8 cellular contexts compared by ENCODE assay signal in the genomic region with DNA sequence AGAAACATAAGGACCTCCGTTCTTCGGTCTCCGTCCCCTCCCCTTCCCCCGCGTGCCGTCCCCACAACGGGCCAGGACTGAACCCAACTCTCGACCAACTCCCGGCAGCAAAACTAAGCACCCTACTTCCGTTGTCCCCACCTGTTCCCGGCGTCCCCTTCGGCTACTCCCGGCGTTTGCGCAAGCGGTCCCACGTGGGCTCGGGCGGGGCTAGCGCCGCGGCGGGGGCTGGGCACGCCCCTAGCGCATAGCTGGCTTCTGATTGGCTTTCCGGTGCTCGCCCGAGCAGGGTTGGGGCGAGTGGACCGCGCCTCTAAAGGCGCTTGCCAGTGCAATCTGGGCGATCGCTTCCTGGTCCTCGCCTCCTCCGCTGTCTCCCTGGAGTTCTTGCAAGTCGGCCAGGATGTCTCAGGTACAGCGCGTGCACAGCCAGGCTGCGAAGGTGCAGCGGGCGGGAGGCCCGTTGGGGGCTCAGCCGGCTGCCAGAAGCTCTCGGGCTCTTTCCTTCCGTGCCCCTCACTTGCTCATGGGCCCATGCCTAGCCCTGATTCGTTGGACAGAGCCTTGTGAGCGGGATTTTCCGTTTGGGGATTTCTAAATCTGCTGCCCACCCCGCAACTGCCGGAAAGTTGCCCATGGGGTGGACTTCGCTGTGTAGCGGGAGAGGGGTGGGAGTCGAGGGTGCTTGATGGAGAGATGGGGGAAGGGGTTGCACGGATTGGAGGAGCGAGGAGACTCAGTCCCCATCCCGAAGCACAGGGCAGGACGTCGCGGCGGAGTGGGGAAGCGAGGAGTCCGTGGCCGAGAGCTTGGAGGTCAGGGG. TPM values are rescaled to one million over a fixed set of nuclear protein-coding genes. Genes with fewer than 3 reads are reported as not detected.
A peak's percentile ranks its signal among the peaks of the same experiment; 100 is the strongest.
DNase-seq lines count a peak whose midpoint lies in the region; ATAC-seq, FAIRE-seq and TF ChIP-seq lines count a peak whose summit lies in the region.

A gene (minus strand): TSS at position 186 of the 823 bp plus-strand sequence. CDS start 26,875 bp downstream, outside the sequence.
A gene (plus strand): TSS at position 329 of the 823 bp plus-strand sequence. CDS start 75 bp downstream, at position 404.

- no peaks in the 10 kb centered on the region for H3K27me3 ChIP-seq in ACC112 (ENCODE audit: insufficient read depth, low read length)
- no peaks in the 10 kb centered on the region for H3K27me3 ChIP-seq in bronchial epithelial cell (ENCODE audit: control insufficient read depth, insufficient read depth, low read length)
- H3K27me3 ChIP-seq in smooth muscle cell (ENCODE audit: low read depth), result no peaks in the 10 kb centered on the region

- H3K79me2 ChIP-seq in ACC112 (ENCODE audit: control insufficient read depth, insufficient read depth, low read length, unreplicated experiment) (peaks cover 38% of the 10 kb centered on the region), smooth muscle cell (ENCODE audit: low read depth) (peaks cover 34% of the 10 kb centered on the region)

- H3K36me3 ChIP-seq in ACC112 (ENCODE audit: insufficient read depth, low read length) (peaks cover 23% of the 10 kb centered on the region), bronchial epithelial cell (ENCODE audit: control insufficient read depth, insufficient read depth, low read length) (peaks cover 10% of the 10 kb centered on the region), smooth muscle cell (ENCODE audit: low read depth) (peaks cover 6% of the 10 kb centered on the region)

- peak within 1 kb of the TSS; percentile 88 for H3K4me3 ChIP-seq in ACC112 (ENCODE audit: low read depth, low read length)
- H3K4me3 ChIP-seq in WI38 (ENCODE audit: low read depth, low read length), result peak within 1 kb of the TSS; percentile 92
- peak within 1 kb of the TSS; percentile 62 for H3K4me3 ChIP-seq in bronchial epithelial cell (ENCODE audit: low read depth, low read length)
- peak within 1 kb of the TSS; percentile 69 for H3K4me3 ChIP-seq in smooth muscle cell

- H3K4me1 ChIP-seq in ACC112 (ENCODE audit: control insufficient read depth, insufficient read depth, low read length, unreplicated experiment) (peaks cover 17% of the 10 kb centered on the region), smooth muscle cell (ENCODE audit: low read depth) (peaks cover 21% of the 10 kb centered on the region)

- peaks cover 23% of the 10 kb centered on the region for H4K20me1 ChIP-seq in smooth muscle cell (ENCODE audit: low read depth)

- no peak for FAIRE-seq in bronchial epithelial cell (lab: Jason Lieb, UNC)

- DNase-seq in NCI-H2196 treated with DMSO at 0.1 percent for 48 hours (lab: John Stamatoyannopoulos, UW; ENCODE audit: unreplicated experiment) (peak; percentile 91), bronchial epithelial cell (ENCODE audit: low read depth) (peak; percentile 96), iPS-NIHi11 (ENCODE audit: low spot score) (peak; percentile 99), smooth muscle cell (lab: John Stamatoyannopoulos, UW; ENCODE audit: unreplicated experiment) (peak; percentile 75)

- peak within 1 kb of the TSS; percentile 64 for H3K9ac ChIP-seq in smooth muscle cell (ENCODE audit: low read depth)

- H2AFZ ChIP-seq in ACC112 (ENCODE audit: low read length, unreplicated experiment) (peak within 1 kb of the TSS; percentile 96), smooth muscle cell (ENCODE audit: low read depth) (peak within 1 kb of the TSS; percentile 95)

- no peaks in the 10 kb centered on the region for H3K9me3 ChIP-seq in smooth muscle cell (replicated peaks; ENCODE audit: low read depth)

- H3K27ac ChIP-seq in ACC112 (ENCODE audit: low read depth, low read length), result peak within 1 kb of the TSS; percentile 14; the same call in 1 of the 2 replicates
- H3K27ac ChIP-seq in smooth muscle cell (ENCODE audit: low read depth), result peak within 1 kb of the TSS; percentile 38

- peak within 1 kb of the TSS; percentile 89 for H3K4me2 ChIP-seq in smooth muscle cell

- 1% methylated on average over 58 of the region's 65 CpGs for WGBS in smooth muscle cell (ENCODE audit: low lambda C conversion rate)

- no peaks in the 10 kb centered on the region for H3F3A ChIP-seq in smooth muscle cell (ENCODE audit: low read depth)

- no peak for TF ChIP-seq CTCF in WI38 (IDR thresholded peaks at IDR 0.05; ENCODE audit: low read depth, low read length)
- TF ChIP-seq CTCF in bronchial epithelial cell (IDR thresholded peaks at IDR 0.05; ENCODE audit: insufficient read depth, low read length, severe bottlenecking), result no peak
- no peak for TF ChIP-seq CTCF in smooth muscle cell (IDR thresholded peaks at IDR 0.05; ENCODE audit: borderline replicate concordance, insufficient read depth, poor library complexity, severe bottlenecking)

- ATAC-seq in GM18870 (IDR thresholded peaks at IDR 0.05; ENCODE audit: unreplicated experiment) (peak; percentile 92), HG03135 (IDR thresholded peaks at IDR 0.05; ENCODE audit: unreplicated experiment) (peak; percentile 94)

RNA-seq across cellular contexts. Expression of the first gene that starts in this region (rescaled TPM):
- total RNA-seq in bronchial epithelial cell (4.7 and 12.3 TPM in 2 replicates), smooth muscle cell (13.5 and 16.0 TPM in 2 replicates)
- polyA plus RNA-seq in smooth muscle cell, result 24.7 and 30.2 TPM in 2 replicates

RNA-seq across cellular contexts. Expression of the second gene that starts in this region (rescaled TPM):
- total RNA-seq in bronchial epithelial cell (75.3 and 98.1 TPM in 2 replicates), smooth muscle cell (126 and 154 TPM in 2 replicates)
- 316 and 408 TPM in 2 replicates for polyA plus RNA-seq in smooth muscle cell

Comparison
In these comparisons a context has a peak if more than half of its experiments do, and no peak if none do; other contexts are left out.
1. Peak in every context shown above with its lines: DNase-seq, ATAC-seq, H3K4me3 ChIP-seq and H3K27ac ChIP-seq.